11 cellular contexts compared by ENCODE assay signal in genomic region chr15:89408512-89409183, GRCh38.
DNase-seq lines count a peak whose midpoint lies in the region; ATAC-seq, FAIRE-seq and TF ChIP-seq lines count a peak whose summit lies in the region.
"Had no signal": no experiment of that assay in that cellular context is flagged by ENCODE, and none has a peak within 500 bp of the region (broad histone marks: within the 10 kb centered on the region; RNA-seq: fewer than 3 reads in every experiment).

No MANE protein-coding gene starts in this region.

- DNase-seq in H1 (ENCODE audit: low read depth in 1 of 2, low spot score in 2 of 2): no peak
- no peak for DNase-seq in germinal center (ENCODE audit: low spot score)
- no peak for DNase-seq in T-helper 9 cell
- no peak for DNase-seq in mucosa of descending colon
- DNase-seq in A673 (ENCODE audit: low spot score): no peak
- DNase-seq: activated gamma-delta T cell treated with Interleukin-2 at 50 U/mL for 16 hours; NCI-H1048; stimulated activated CD4-positive, alpha-beta T cell treated with anti-CD3 and anti-CD28 coated beads, Interleukin-2, amount 100 ng/mL, for 48 hours had no signal

- peak overlapping the region; percentile 61 to 63; a peak in 3 of 4 replicates for H3K4me2 ChIP-seq in H1 (ENCODE audit: insufficient read depth in 1 of 2, low read depth in 2 of 2, low read length in 2 of 2)

- H3K18ac ChIP-seq in H1 (ENCODE audit: extremely low read depth, low read length): no peak overlapping the region

- H2BK5ac ChIP-seq in H1 (ENCODE audit: low read depth, low read length): no peak overlapping the region

- H2BK20ac ChIP-seq in H1 (ENCODE audit: low read length): no peak overlapping the region

- CTCF ChIA-PET in H1 (lab: Charles Lee; ENCODE audit: partially characterized antibody): interaction anchor here (1.2 to 2.8 kb wide), 8 partner anchors 8 to 68 kb away, joined by 3 to 33 read pairs (median 6); no protein-coding TSS in a partner anchor
- CTCF ChIA-PET in A673 (lab: Charles Lee): no interaction called here

- H4K20me1 ChIP-seq in H1 (replicated peaks in 1 of 2; ENCODE audit: control insufficient read depth in 1 of 2, insufficient read depth in 2 of 2, low read length in 2 of 2): peaks cover 12 to 18% of the 10 kb centered on the region in 2 experiments

- H3K27ac ChIP-seq in ACC112 (ENCODE audit: low read depth, low read length): no peak overlapping the region
- H3K27ac ChIP-seq in H1 (ENCODE audit: low read depth, low read length): no peak overlapping the region
- no peak overlapping the region for H3K27ac ChIP-seq in A673 (ENCODE audit: low read depth, low read length, poor library complexity, severe bottlenecking)

- H3K4me3 Mint-ChIP-seq in IgD-negative memory B cell: peak overlapping the region; percentile 68 to 96 (median 87)
- H3K4me3 Mint-ChIP-seq in nephron: peak overlapping the region in 2 of 3 experiments; percentile 57 to 71

- 8% methylated on average over 32 of the region's 32 CpGs; no CpG with 5 or more reads in 1 of the 2 experiments for WGBS in H1 (ENCODE audit: extremely low coverage in 1 of 2, insufficient coverage in 1 of 2, insufficient read length in 1 of 2, insufficient replicate concordance in 2 of 2, low coverage in 1 of 2, low lambda C conversion rate in 2 of 2, missing lambda C conversion rate in 1 of 2), 2 experiments

- H4K91ac ChIP-seq in H1 (replicated peaks; ENCODE audit: insufficient read length, low read length): no peak overlapping the region

- intact Hi-C loops in mucosa of descending colon (cut with DNase I, micrococcal nuclease) (no loop called here), A673 (cut with micrococcal nuclease; ENCODE audit: unreplicated experiment) (no loop called here)

- H3K36me3 Mint-ChIP-seq in IgD-negative memory B cell: no peaks in the 10 kb centered on the region
- no peaks in the 10 kb centered on the region for H3K36me3 Mint-ChIP-seq in nephron (ENCODE audit: low read depth)

- H3K79me2 ChIP-seq in ACC112 (ENCODE audit: control insufficient read depth, insufficient read depth, low read length, unreplicated experiment) (no peaks in the 10 kb centered on the region), H1 (ENCODE audit: control insufficient read depth in 1 of 2, insufficient read depth in 2 of 2, low read length in 2 of 2) (no peaks in the 10 kb centered on the region)

- no peak overlapping the region for H3K9ac ChIP-seq in H1 (replicated peaks in 1 of 4; ENCODE audit: extremely low read depth in 1 of 4, low read depth in 3 of 4, low read length in 3 of 4)

- no peak overlapping the region for H2AK5ac ChIP-seq in H1 (ENCODE audit: low read depth, low read length)

- no peak overlapping the region for H2BK15ac ChIP-seq in H1 (ENCODE audit: low read length)

- no peak for ATAC-seq in mucosa of descending colon

- H3K79me1 ChIP-seq in H1 (ENCODE audit: low read depth, low read length): no peaks in the 10 kb centered on the region

- no peak for TF ChIP-seq EP300 in H1 (IDR thresholded peaks at IDR 0.05; ENCODE audit: borderline replicate concordance in 1 of 2, low read depth in 2 of 2, low read length in 2 of 2)

- H4K5ac ChIP-seq in H1 (ENCODE audit: insufficient read length, low read depth, low read length): no peak overlapping the region

- FAIRE-seq in H1 (lab: Jason Lieb, UNC): no peak

- peaks cover 3% of the 10 kb centered on the region; the same call in 1 of the 2 replicates for H3K23me2 ChIP-seq in H1 (ENCODE audit: low read depth, low read length)

- H3K4ac ChIP-seq in H1 (replicated peaks; ENCODE audit: insufficient read length, low read depth, low read length): no peak overlapping the region

- H3K9me3 Mint-ChIP-seq in IgD-negative memory B cell (peaks cover 0 to 5% (median 0%) of the 10 kb centered on the region in 3 donors), nephron (no peaks in the 10 kb centered on the region)

- POLR2A ChIA-PET in H1 (lab: Charles Lee; ENCODE audit: partially characterized antibody): interaction anchor here (1.4 to 3.4 kb wide), 4 partner anchors 10 to 49 kb away, joined by 3 to 26 read pairs (median 10); no protein-coding TSS in a partner anchor
- POLR2A ChIA-PET in A673 (lab: Charles Lee; ENCODE audit: low non-redundant PET): no interaction called here

- H2AFZ ChIP-seq in ACC112 (ENCODE audit: low read length, unreplicated experiment) (peak overlapping the region; percentile 39), H1 (ENCODE audit: low read length) (no peak overlapping the region)

- H3K27me3 ChIP-seq in ACC112 (ENCODE audit: insufficient read depth, low read length): peaks cover 100% of the 10 kb centered on the region
- peaks cover 87 to 98% (median 98%) of the 10 kb centered on the region in 4 experiments for H3K27me3 ChIP-seq in H1 (replicated peaks in 1 of 4; ENCODE audit: control insufficient read depth in 3 of 4, extremely low read depth in 1 of 4, insufficient read depth in 3 of 4, low read length in 3 of 4)
- peaks cover 15% of the 10 kb centered on the region for H3K27me3 ChIP-seq in A673 (replicated peaks; ENCODE audit: insufficient read depth, low read depth, low read length, poor library complexity)

- no peaks in the 10 kb centered on the region; a peak in 1 of 4 replicates for H3K9me3 ChIP-seq in H1 (ENCODE audit: insufficient read depth in 2 of 2, low read depth in 1 of 2, low read length in 1 of 2)
- no peaks in the 10 kb centered on the region for H3K9me3 ChIP-seq in mucosa of descending colon
- H3K9me3 ChIP-seq in A673 (ENCODE audit: low read depth, low read length, poor library complexity, severe bottlenecking): no peaks in the 10 kb centered on the region

- H3K36me3 ChIP-seq in ACC112 (ENCODE audit: insufficient read depth, low read length) (no peaks in the 10 kb centered on the region), H1 (ENCODE audit: control insufficient read depth in 2 of 4, insufficient read depth in 4 of 4, low read length in 3 of 4) (no peaks in the 10 kb centered on the region; a peak in 1 of 8 replicates), mucosa of descending colon (ENCODE audit: low read depth) (no peaks in the 10 kb centered on the region), A673 (ENCODE audit: insufficient read depth, low read length, poor library complexity, severe bottlenecking) (no peaks in the 10 kb centered on the region)

- no peak overlapping the region for H3K23ac ChIP-seq in H1 (ENCODE audit: insufficient read length)

- no peak overlapping the region for H4K8ac ChIP-seq in H1 (ENCODE audit: extremely low read depth, insufficient read depth, low read length)

- peak overlapping the region; percentile 70 for H3K4me3 ChIP-seq in ACC112 (ENCODE audit: low read depth, low read length)
- peak overlapping the region in 2 of 4 experiments; percentile 11 to 40; a peak in 3 of 8 replicates for H3K4me3 ChIP-seq in H1 (ENCODE audit: extremely low read depth in 1 of 4, insufficient read depth in 2 of 4, low read depth in 3 of 4, low read length in 4 of 4)
- H3K4me3 ChIP-seq in mucosa of descending colon: no peak overlapping the region
- H3K4me3 ChIP-seq in A673 (ENCODE audit: low read depth, low read length, poor library complexity, severe bottlenecking): no peak overlapping the region

- H3K4me1 ChIP-seq in ACC112 (ENCODE audit: control insufficient read depth, insufficient read depth, low read length, unreplicated experiment) (peaks cover 7% of the 10 kb centered on the region), H1 (replicated peaks in 1 of 4; ENCODE audit: control insufficient read depth in 3 of 4, insufficient read depth in 4 of 4, low read length in 3 of 4) (peaks cover 8 to 61% (median 41%) of the 10 kb centered on the region in 4 experiments), mucosa of descending colon (ENCODE audit: low read depth) (peaks cover 8% of the 10 kb centered on the region), A673 (ENCODE audit: insufficient read depth, low read length, poor library complexity, severe bottlenecking) (no peaks in the 10 kb centered on the region)

- no peak for TF ChIP-seq RAD21 in H1 (IDR thresholded peaks at IDR 0.05 in 1 of 2, conservative IDR thresholded peaks at IDR 0.05 in 1 of 2; ENCODE audit: low read depth in 2 of 2, low read length in 2 of 2)

- H3K27me3 Mint-ChIP-seq in IgD-negative memory B cell (peaks cover 87% of the 10 kb centered on the region), nephron (ENCODE audit: low read depth) (peaks cover 100% of the 10 kb centered on the region)

- H2BK12ac ChIP-seq in H1 (ENCODE audit: low read depth, low read length): no peak overlapping the region

- BruUV-seq in A673 (replicated peaks; lab: Mats Ljungman, UMichigan): no TSS peak

- H3K4me1 Mint-ChIP-seq in IgD-negative memory B cell (peaks cover 12 to 28% (median 25%) of the 10 kb centered on the region in 3 donors), nephron (peaks cover 19% of the 10 kb centered on the region)

- no peak for TF ChIP-seq POLR2A in H1 (IDR thresholded peaks at IDR 0.05; ENCODE audit: control extremely low read depth in 1 of 2, low read depth in 2 of 2, low read length in 2 of 2)

- no peak overlapping the region for H3K56ac ChIP-seq in H1 (replicated peaks; ENCODE audit: insufficient read length, low read depth, low read length)

- peak overlapping the region; percentile 71 to 80 (median 80) for H3K27ac Mint-ChIP-seq in IgD-negative memory B cell
- no peak overlapping the region for H3K27ac Mint-ChIP-seq in nephron

- no peak overlapping the region for H2BK120ac ChIP-seq in H1 (replicated peaks; ENCODE audit: low read depth, low read length)

- no peak overlapping the region for H3K14ac ChIP-seq in H1 (ENCODE audit: insufficient read length)

- TF ChIP-seq CTCF in H1 (IDR thresholded peaks at IDR 0.05; ENCODE audit: control extremely low read depth in 1 of 3, insufficient read depth in 1 of 3, low read depth in 1 of 3, low read length in 3 of 3) (no peak), nephron (IDR thresholded peaks at IDR 0.05; ENCODE audit: unreplicated experiment in 3 of 3) (no peak), mucosa of descending colon (IDR thresholded peaks at IDR 0.05) (no peak), A673 (conservative IDR thresholded peaks at IDR 0.05; ENCODE audit: low read depth, low read length) (no peak)

TF ChIP-seq in H1, 55 proteins besides CTCF, POLR2A, EP300 and RAD21 (continues in another document):
- TF ChIP-seq CBX8 (IDR thresholded peaks at IDR 0.05; ENCODE audit: borderline replicate concordance, low read depth, low read length) (peak; percentile 60; the same call in 1 of the 2 replicates), SP1 (IDR thresholded peaks at IDR 0.05; ENCODE audit: low read depth, low read length) (peak; percentile 21; the same call in 1 of the 2 replicates), ATF2 (IDR thresholded peaks at IDR 0.05; ENCODE audit: low read length) (no peak)

Comparison
In these comparisons a context has a peak if more than half of its experiments do, and no peak if none do; other contexts are left out.
1. H3K27ac Mint-ChIP-seq: peak in IgD-negative memory B cell (3 of 3); none in nephron (0 of 3).